In the genomic region with DNA sequence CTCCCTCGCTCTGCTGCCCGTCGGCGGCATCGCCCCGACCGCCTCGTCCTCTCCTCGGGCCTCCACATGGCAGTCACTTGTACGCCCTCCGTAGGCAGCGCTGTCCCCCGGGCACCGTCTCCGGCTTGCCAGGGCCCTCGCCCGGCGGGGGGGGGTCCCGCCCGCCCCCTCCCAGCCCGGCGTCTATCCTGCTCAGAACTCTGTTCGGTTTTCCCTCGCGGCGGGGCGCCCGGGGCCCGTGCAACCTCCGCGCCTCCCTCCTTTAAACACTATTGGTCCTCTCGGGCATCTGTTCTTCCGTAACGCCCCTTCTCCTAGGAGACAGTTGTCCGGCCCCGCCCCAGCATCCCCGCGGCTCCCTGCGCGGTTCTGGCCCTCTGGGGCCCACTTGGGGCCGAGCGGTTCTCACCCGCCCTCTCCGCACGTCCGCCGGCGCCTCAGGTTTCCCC, we compare ENCODE assay signal across 8 cellular contexts. TPM values are rescaled to one million over a fixed set of nuclear protein-coding genes. Genes with fewer than 3 reads are reported as not detected.
A peak's percentile ranks its signal among the peaks of the same experiment; 100 is the strongest.
DNase-seq lines count a peak whose midpoint lies in the region; ATAC-seq and TF ChIP-seq lines count a peak whose summit lies in the region.

No MANE protein-coding gene starts in this region.

- peaks cover 11% of the 10 kb centered on the region for H3K36me3 Mint-ChIP-seq in T-helper 1 cell treated with Interleukin-12 subunit alpha and Interleukin-12 subunit beta and Interleukin-4 antibody, amounts not matched to agents 30 μg/mL and 1 μg/mL, for 36 hours (ENCODE audit: low read depth)

- H3K27me3 Mint-ChIP-seq in T-helper 1 cell treated with Interleukin-12 subunit alpha and Interleukin-12 subunit beta and Interleukin-4 antibody, amounts not matched to agents 30 μg/mL and 1 μg/mL, for 36 hours (ENCODE audit: low read depth) = no peaks in the 10 kb centered on the region

- H3K4me3 ChIP-seq in right cardiac atrium (ENCODE audit: low read length) = peak overlapping the region; percentile 65
- peak overlapping the region; percentile 95 for H3K4me3 ChIP-seq in rectal smooth muscle tissue (ENCODE audit: low read length)
- peak overlapping the region; percentile 57 to 70 for H3K4me3 ChIP-seq in aorta (ENCODE audit: low read length in 2 of 2)

- H3K4me1 ChIP-seq in right cardiac atrium (ENCODE audit: control insufficient read depth, insufficient read depth, low read length) = peaks cover 3% of the 10 kb centered on the region
- H3K4me1 ChIP-seq in rectal smooth muscle tissue (ENCODE audit: control insufficient read depth, insufficient read depth, low read length) = no peaks in the 10 kb centered on the region
- H3K4me1 ChIP-seq in aorta (ENCODE audit: control insufficient read depth in 1 of 2, insufficient read depth in 2 of 2, low read length in 2 of 2) = no peaks in the 10 kb centered on the region

- H3K27ac Mint-ChIP-seq in T-helper 1 cell treated with Interleukin-12 subunit alpha and Interleukin-12 subunit beta and Interleukin-4 antibody, amounts not matched to agents 30 μg/mL and 1 μg/mL, for 36 hours = peak overlapping the region; percentile 87

- H3K9ac ChIP-seq in rectal smooth muscle tissue (ENCODE audit: low read length) = peak overlapping the region; percentile 49

- H3K4me1 Mint-ChIP-seq in T-helper 1 cell treated with Interleukin-12 subunit alpha and Interleukin-12 subunit beta and Interleukin-4 antibody, amounts not matched to agents 30 μg/mL and 1 μg/mL, for 36 hours (ENCODE audit: low read depth) = peaks cover 21% of the 10 kb centered on the region

- no peaks in the 10 kb centered on the region for H3K9me3 ChIP-seq in right cardiac atrium (ENCODE audit: control insufficient read depth, low read length)
- H3K9me3 ChIP-seq in aorta (ENCODE audit: control insufficient read depth, low read length) = no peaks in the 10 kb centered on the region

- ATAC-seq in HG02623 (IDR thresholded peaks at IDR 0.05; ENCODE audit: unreplicated experiment) (peak; percentile 41), right cardiac atrium (peak; percentile 83 to 88), aorta (ENCODE audit: low FRiP score) (peak; percentile 82)

- H3K36me3 ChIP-seq in rectal smooth muscle tissue (ENCODE audit: control insufficient read depth, insufficient read depth, low read length) (peaks cover 10% of the 10 kb centered on the region), aorta (ENCODE audit: control insufficient read depth in 1 of 2, insufficient read depth in 2 of 2, low read length in 1 of 2) (no peaks in the 10 kb centered on the region)

- peak; percentile 9 for TF ChIP-seq CTCF in GM10266 (IDR thresholded peaks at IDR 0.05; ENCODE audit: control insufficient read depth, insufficient read depth, low read depth, missing control alignments)

- peak; percentile 93 for DNase-seq in GM10266 (ENCODE audit: extremely low spot score)
- DNase-seq in NCI-H1105 (lab: John Stamatoyannopoulos, UW) = peak; percentile 33
- DNase-seq in amniotic stem cell (lab: John Stamatoyannopoulos, UW) = peak; percentile 46
- peak; percentile 79 to 89 (median 88) for DNase-seq in right cardiac atrium
- peak; percentile 80 to 89 for DNase-seq in aorta

- intact Hi-C loops in right cardiac atrium (cut with DNase I) (no loop called here), aorta (cut with DNase I) (loop anchor here in 1 of 2 donors (5.0 kb wide), 1 partner anchor 46 kb away; the partner anchor contains the start of gene GLE1)

- no peaks in the 10 kb centered on the region for H3K27me3 ChIP-seq in right cardiac atrium (ENCODE audit: control insufficient read depth, insufficient read depth)
- no peaks in the 10 kb centered on the region for H3K27me3 ChIP-seq in rectal smooth muscle tissue (ENCODE audit: control insufficient read depth, insufficient read depth, low read length)
- H3K27me3 ChIP-seq in aorta (ENCODE audit: control insufficient read depth in 1 of 2, insufficient read depth in 2 of 2, low read length in 1 of 2) = no peaks in the 10 kb centered on the region

- under 1% methylated on average over 48 of the region's 48 CpGs for WGBS in right cardiac atrium
- WGBS in aorta, 2 donors = 0 to 1% methylated on average over 36 to 48 of the region's 48 CpGs

- H3K4me3 Mint-ChIP-seq in T-helper 1 cell treated with Interleukin-12 subunit alpha and Interleukin-12 subunit beta and Interleukin-4 antibody, amounts not matched to agents 30 μg/mL and 1 μg/mL, for 36 hours = peak overlapping the region; percentile 90

- H3K27ac ChIP-seq in right cardiac atrium (ENCODE audit: low read length) (peak overlapping the region; percentile 55), rectal smooth muscle tissue (ENCODE audit: low read depth, low read length) (peak overlapping the region; percentile 66), aorta (ENCODE audit: low read depth in 1 of 2, low read length in 2 of 2) (peak overlapping the region in 1 of 2 donors; percentile 26)

- H3K9me3 Mint-ChIP-seq in T-helper 1 cell treated with Interleukin-12 subunit alpha and Interleukin-12 subunit beta and Interleukin-4 antibody, amounts not matched to agents 30 μg/mL and 1 μg/mL, for 36 hours = no peaks in the 10 kb centered on the region

RNA-seq across cellular contexts. Expression of gene ODF2, which starts 0.8 kb away (rescaled TPM):
- total RNA-seq in right cardiac atrium (10 to 100 TPM; 13.8 to 15.4 (median 14.4) TPM), aorta (10 to 100 TPM; 25.1 to 28.9 TPM)
- polyA plus RNA-seq in right cardiac atrium (9.6 TPM), aorta (10 to 100 TPM in 1 of 2 donors, 1 to 10 TPM in 1; 2.9 to 23.6 TPM)

RNA-seq across cellular contexts. Expression of gene CERCAM, which starts 36.0 kb away (rescaled TPM):
- 10 to 100 TPM; 12.8 to 23.2 (median 17.7) TPM for total RNA-seq in right cardiac atrium
- 12.3 TPM for polyA plus RNA-seq in right cardiac atrium
- total RNA-seq in aorta = 100 to 1,000 TPM in 1 of 2 donors, 10 to 100 TPM in 1; 46.0 to 126 TPM
- 10 to 100 TPM; 24.7 to 65.4 TPM for polyA plus RNA-seq in aorta

RNA-seq across cellular contexts. Expression of gene GLE1, which starts 47.9 kb away (rescaled TPM):
- 10 to 100 TPM; 15.7 to 19.3 (median 17.9) TPM for total RNA-seq in right cardiac atrium
- polyA plus RNA-seq in right cardiac atrium = 10.6 TPM
- total RNA-seq in aorta = 10 to 100 TPM; 13.5 to 17.3 TPM
- 10 to 100 TPM in 1 of 2 donors, 1 to 10 TPM in 1; 6.9 to 12.2 TPM for polyA plus RNA-seq in aorta

Comparison
In these comparisons a context has a peak if more than half of its experiments do, and no peak if none do; other contexts are left out.
1. DNase-seq: peak in every context shown above with its lines; median percentile 93 in GM10266; 88 in right cardiac atrium; 84 in aorta; 46 in amniotic stem cell; 33 in NCI-H1105.